In genomic region chr14:70855486-70855885, GRCh38 we compare ENCODE assay signal across 1 cellular context.
TF ChIP-seq lines count a peak whose summit lies in the region.

No MANE protein-coding gene starts in this region.

TF ChIP-seq in HepG2, 621 proteins besides CTCF, POLR2A, EP300 and RAD21:
- TF ChIP-seq HDAC6 (IDR thresholded peaks at IDR 0.05; ENCODE audit: low read depth, low read length) (no peak), ZNF780A (CRISPR knock-in tag; IDR thresholded peaks at IDR 0.05) (no peak), STAG1 (CRISPR knock-in tag; IDR thresholded peaks at IDR 0.05) (peak; percentile 12; the same call in 1 of the 2 replicates), CEBPB (IDR thresholded peaks at IDR 0.05; ENCODE audit: borderline replicate concordance, low read depth, low read length) (no peak), ZMAT5 (CRISPR knock-in tag; IDR thresholded peaks at IDR 0.05; ENCODE audit: borderline replicate concordance, low read depth) (no peak), ZNF503 (CRISPR knock-in tag; IDR thresholded peaks at IDR 0.05) (no peak), SMAD3 (CRISPR knock-in tag; IDR thresholded peaks at IDR 0.05) (no peak)
